In the genomic region with DNA sequence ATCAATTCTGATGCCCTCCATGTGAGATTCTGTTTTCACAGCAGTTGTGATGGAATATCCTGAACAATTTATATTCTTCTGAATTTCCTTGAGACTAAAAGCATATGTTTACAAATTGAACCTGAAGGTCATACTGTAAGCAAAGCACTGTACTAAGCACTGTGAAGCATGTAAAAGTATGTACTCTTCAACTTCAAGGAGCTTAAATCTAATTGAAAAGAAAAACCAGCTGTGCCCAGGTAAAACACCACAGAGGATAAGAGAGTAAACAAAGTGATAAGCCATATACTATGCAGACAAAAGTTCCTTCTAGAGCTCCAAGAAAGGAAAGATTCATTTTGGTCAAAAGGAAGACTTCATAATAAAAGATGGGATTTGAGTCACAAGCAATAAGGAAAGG, we compare ENCODE assay signal across 27 cellular contexts.
"Had no signal": no experiment of that assay in that cellular context is flagged by ENCODE, and none has a peak within 500 bp of the region (broad histone marks: within the 10 kb centered on the region; RNA-seq: fewer than 3 reads in every experiment).

No MANE protein-coding gene starts in this region.

- H3K36me3 ChIP-seq: left ventricle myocardium inferior, ovary, right atrium auricular region, right lobe of liver, uterus had no signal

- H3K4me3 ChIP-seq: left ventricle myocardium inferior, mucosa of descending colon, ovary, right atrium auricular region, right lobe of liver, smooth muscle cell, thoracic aorta, tibial artery, uterus had no signal

- H3K4me1 ChIP-seq: left ventricle myocardium inferior, right atrium auricular region, uterus had no signal

- H3K27ac Mint-ChIP-seq: immature natural killer cell; memory B cell; natural killer cell treated with Interleukin-12 subunit alpha and Interleukin-12 subunit beta and Interleukin-15 and Interleukin-18, amount 100 ng/mL, for 72 hours; progenitor cell of endocrine pancreas; stimulated activated memory B cell treated with anti-CD40 and anti-IgM and Interleukin-4, amounts not matched to agents 10 μg/mL and 1 μg/mL and 100 μg/mL, for 72 hours; stimulated activated naive CD8-positive, alpha-beta T cell treated with anti-CD3 and anti-CD28 coated beads, Interleukin-15, amount 100 ng/mL, for 72 hours had no signal

- H3K27me3 ChIP-seq: ovary, right atrium auricular region, right lobe of liver, tibial artery, uterus had no signal

- DNase-seq: hypothalamus; immature natural killer cell; kidney; left colon; left ventricle myocardium inferior; midbrain; mucosa of descending colon; naive thymus-derived CD4-positive, alpha-beta T cell; ovary; right lobe of liver; stimulated activated CD4-positive, alpha-beta T cell treated with anti-CD3 and anti-CD28 coated beads, Interleukin-1b, Interleukin-23, amount 100 ng/mL, for 48 hours; stimulated activated CD4-positive, alpha-beta T cell treated with anti-CD3 and anti-CD28 coated beads, Interleukin-2, amount 100 ng/mL, for 48 hours; stimulated activated CD4-positive, alpha-beta T cell treated with anti-CD3 and anti-CD28 coated beads, Interleukin-4, amount 100 ng/mL, for 4 hours; stimulated activated CD8-positive, alpha-beta memory T cell treated with anti-CD3 and anti-CD28 coated beads, Interleukin-4, amount 100 ng/mL, for 48 hours; stimulated activated naive CD4-positive, alpha-beta T cell treated with Interleukin-2 at 50 U/mL for 16 hours; stimulated activated naive CD8-positive, alpha-beta T cell treated with anti-CD3 and anti-CD28 coated beads, Interleukin-15, amount 100 ng/mL, for 72 hours; substantia nigra; tibial artery; trophoblast cell; uterus had no signal

- H3K27ac ChIP-seq: ovary, right atrium auricular region, right lobe of liver, uterus had no signal

- H3K9me3 ChIP-seq: left ventricle myocardium inferior, mucosa of descending colon, ovary, right atrium auricular region, right lobe of liver, thoracic aorta, tibial artery, uterus had no signal

- H3K4me2 ChIP-seq: smooth muscle cell had no signal

- H3K9me3 Mint-ChIP-seq: immature natural killer cell; memory B cell; naive thymus-derived CD4-positive, alpha-beta T cell; natural killer cell treated with Interleukin-12 subunit alpha and Interleukin-12 subunit beta and Interleukin-15 and Interleukin-18, amount 100 ng/mL, for 72 hours; stimulated activated memory B cell treated with anti-CD40 and anti-IgM and Interleukin-4, amounts not matched to agents 10 μg/mL and 1 μg/mL and 100 μg/mL, for 72 hours; stimulated activated naive CD8-positive, alpha-beta T cell treated with anti-CD3 and anti-CD28 coated beads, Interleukin-15, amount 100 ng/mL, for 72 hours had no signal

- ATAC-seq: left colon; mucosa of descending colon; naive thymus-derived CD4-positive, alpha-beta T cell; natural killer cell treated with Interleukin-12 subunit alpha and Interleukin-12 subunit beta and Interleukin-15 and Interleukin-18, amount 100 ng/mL, for 72 hours; right lobe of liver; stimulated activated memory B cell treated with anti-CD40 and anti-IgM and Interleukin-4, amounts not matched to agents 10 μg/mL and 1 μg/mL and 100 μg/mL, for 72 hours; stimulated activated naive CD8-positive, alpha-beta T cell treated with anti-CD3 and anti-CD28 coated beads, Interleukin-15, amount 100 ng/mL, for 72 hours had no signal

- H3K4me3 Mint-ChIP-seq: immature natural killer cell; memory B cell; naive thymus-derived CD4-positive, alpha-beta T cell; natural killer cell treated with Interleukin-12 subunit alpha and Interleukin-12 subunit beta and Interleukin-15 and Interleukin-18, amount 100 ng/mL, for 72 hours; stimulated activated memory B cell treated with anti-CD40 and anti-IgM and Interleukin-4, amounts not matched to agents 10 μg/mL and 1 μg/mL and 100 μg/mL, for 72 hours; stimulated activated naive CD8-positive, alpha-beta T cell treated with anti-CD3 and anti-CD28 coated beads, Interleukin-15, amount 100 ng/mL, for 72 hours had no signal

- H3K4me1 Mint-ChIP-seq: immature natural killer cell; memory B cell; naive thymus-derived CD4-positive, alpha-beta T cell; stimulated activated naive CD8-positive, alpha-beta T cell treated with anti-CD3 and anti-CD28 coated beads, Interleukin-15, amount 100 ng/mL, for 72 hours had no signal

- H3K27me3 Mint-ChIP-seq: progenitor cell of endocrine pancreas had no signal

- H3K36me3 Mint-ChIP-seq: immature natural killer cell; memory B cell; naive thymus-derived CD4-positive, alpha-beta T cell; natural killer cell treated with Interleukin-12 subunit alpha and Interleukin-12 subunit beta and Interleukin-15 and Interleukin-18, amount 100 ng/mL, for 72 hours; stimulated activated memory B cell treated with anti-CD40 and anti-IgM and Interleukin-4, amounts not matched to agents 10 μg/mL and 1 μg/mL and 100 μg/mL, for 72 hours had no signal
